Comparison of ENCODE assay signal across 17 cellular contexts in the genomic region with DNA sequence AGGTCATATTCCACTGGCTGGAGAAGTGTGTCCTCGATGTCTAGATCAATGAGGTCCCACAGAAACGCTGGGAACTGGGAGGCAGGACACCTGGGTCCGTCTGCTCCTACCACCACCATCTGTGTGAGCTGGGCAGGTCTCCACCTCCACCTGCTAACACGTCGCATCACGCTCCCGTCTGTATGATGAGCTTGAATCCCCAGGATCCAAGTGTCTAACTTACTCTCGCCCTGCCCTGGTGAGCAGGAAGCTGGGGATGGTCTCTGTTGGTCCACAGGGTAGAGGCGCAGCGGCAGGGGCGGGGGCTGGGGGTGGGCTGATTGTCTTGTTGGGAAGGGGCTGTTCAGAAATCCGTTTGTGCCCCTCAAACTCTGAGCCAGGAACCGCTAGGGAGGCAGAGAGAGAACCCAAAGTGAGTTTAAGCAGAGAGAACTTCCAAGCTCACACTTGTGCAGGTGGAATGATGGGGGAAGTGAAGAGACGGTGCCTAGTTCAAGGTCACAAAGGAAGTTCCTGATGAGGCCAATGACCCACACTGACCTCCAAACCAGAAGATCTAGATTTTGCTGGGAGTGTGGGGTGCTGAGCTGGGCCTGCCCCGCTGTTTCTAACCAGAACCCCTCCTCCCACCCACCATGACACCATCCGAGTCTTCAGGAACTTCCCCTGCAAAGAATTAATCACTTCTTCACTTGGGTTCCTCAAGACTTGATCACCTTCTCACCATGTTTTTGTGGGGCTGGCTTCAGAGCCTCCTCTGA. TPM values are rescaled to one million over a fixed set of nuclear protein-coding genes. Genes with fewer than 3 reads are reported as not detected.
DNase-seq lines count a peak whose midpoint lies in the region; ATAC-seq and TF ChIP-seq lines count a peak whose summit lies in the region.
"Had no signal": no experiment of that assay in that cellular context is flagged by ENCODE, and none has a peak within 500 bp of the region (broad histone marks: within the 10 kb centered on the region; RNA-seq: fewer than 3 reads in every experiment).

No MANE protein-coding gene starts in this region.

- H3K9me3 ChIP-seq in CD4-positive, CD25-positive, alpha-beta regulatory T cell (ENCODE audit: control insufficient read depth in 2 of 2, low read length in 2 of 2): no peaks in the 10 kb centered on the region
- no peaks in the 10 kb centered on the region for H3K9me3 ChIP-seq in OCI-LY1 (ENCODE audit: low read length)
- H3K9me3 ChIP-seq: left ventricle myocardium inferior had no signal

- TF ChIP-seq CTCF in OCI-LY1 (IDR thresholded peaks at IDR 0.05; ENCODE audit: low read length): no peak

- intact Hi-C loops in dendritic cell treated with granulocyte-macrophage colony-stimulating factor and Interleukin-4, amounts not matched to agents 40 ng/mL and 50 ng/mL, for 4 days (cut with micrococcal nuclease): no loop called here

- no peak overlapping the region for H3K4me3 ChIP-seq in CD4-positive, CD25-positive, alpha-beta regulatory T cell (ENCODE audit: low read depth, low read length)
- H3K4me3 ChIP-seq in OCI-LY1 (ENCODE audit: low read depth, low read length, poor library complexity, severe bottlenecking): no peak overlapping the region
- H3K4me3 ChIP-seq: left ventricle myocardium inferior, SK-N-MC had no signal

- H3K27ac ChIP-seq in CD4-positive, CD25-positive, alpha-beta regulatory T cell (ENCODE audit: insufficient read depth, low read length, poor library complexity, severe bottlenecking): peak overlapping the region; percentile 42
- H3K27ac ChIP-seq in OCI-LY1 (ENCODE audit: low read depth, low read length, poor library complexity, severe bottlenecking): peak overlapping the region; percentile 30
- H3K27ac ChIP-seq: left ventricle myocardium inferior, SK-N-MC had no signal

- H3K79me2 ChIP-seq in OCI-LY1 (ENCODE audit: insufficient read depth, low read length): no peaks in the 10 kb centered on the region

- H3K27me3 Mint-ChIP-seq in CD4-positive, CD25-positive, alpha-beta regulatory T cell: no peaks in the 10 kb centered on the region
- no peaks in the 10 kb centered on the region for H3K27me3 Mint-ChIP-seq in dendritic cell treated with granulocyte-macrophage colony-stimulating factor and Interleukin-4, amounts not matched to agents 40 ng/mL and 50 ng/mL, for 4 days
- no peaks in the 10 kb centered on the region for H3K27me3 Mint-ChIP-seq in T-helper 2 cell treated with Interferon-gamma antibody and Interleukin-4, amounts not matched to agents 5 μg/mL and 100 μg/mL, for 36 hours (ENCODE audit: low read depth)

- H3K4me1 ChIP-seq in CD4-positive, CD25-positive, alpha-beta regulatory T cell (ENCODE audit: control insufficient read depth, insufficient read depth, low read length, poor library complexity, severe bottlenecking): peaks cover 39% of the 10 kb centered on the region
- H3K4me1 ChIP-seq in OCI-LY1 (ENCODE audit: insufficient read depth, low read length, severe bottlenecking): peaks cover 19% of the 10 kb centered on the region

- no peaks in the 10 kb centered on the region for H3K27me3 ChIP-seq in CD4-positive, CD25-positive, alpha-beta regulatory T cell (ENCODE audit: control insufficient read depth, insufficient read depth, low read length)
- no peaks in the 10 kb centered on the region for H3K27me3 ChIP-seq in OCI-LY1 (ENCODE audit: insufficient read depth, low read length)

- no peak overlapping the region for H2AFZ ChIP-seq in OCI-LY1 (ENCODE audit: low read length)

- no peaks in the 10 kb centered on the region for H4K20me1 ChIP-seq in OCI-LY1 (ENCODE audit: insufficient read depth, low read length)

- no peaks in the 10 kb centered on the region for H3F3A ChIP-seq in OCI-LY1 (ENCODE audit: insufficient read depth, low read length)

- ATAC-seq in CD4-positive, CD25-positive, alpha-beta regulatory T cell (ENCODE audit: low read depth in 2 of 2): no peak
- ATAC-seq in GM21360 (IDR thresholded peaks at IDR 0.05; ENCODE audit: unreplicated experiment): no peak

- no peaks in the 10 kb centered on the region for H3K9me2 ChIP-seq in OCI-LY1 (ENCODE audit: low read depth, low read length)

- DNase-seq in CD4-positive, CD25-positive, alpha-beta regulatory T cell: no peak
- DNase-seq in stimulated activated CD8-positive, alpha-beta memory T cell treated with anti-CD3 and anti-CD28 coated beads, Interleukin-4, amount 100 ng/mL, for 48 hours: peak; percentile 52
- DNase-seq in T-helper 2 cell treated with Interferon-gamma antibody and Interleukin-4, amounts not matched to agents 5 μg/mL and 100 μg/mL, for 36 hours (ENCODE audit: low spot score): no peak
- no peak for DNase-seq in HuH-7.5 (ENCODE audit: low spot score)
- DNase-seq: C1 segment of cervical spinal cord, HFFc6, Karpas-422, left ventricle myocardium inferior, NCI-H1436 treated with DMSO at 0.1 percent for 48 hours, NCI-H446, substantia nigra had no signal

- H3K4me2 ChIP-seq in OCI-LY1 (ENCODE audit: low read length): no peak overlapping the region

- peak overlapping the region; percentile 87 to 91 (median 88) for H3K27ac Mint-ChIP-seq in CD4-positive, CD25-positive, alpha-beta regulatory T cell
- H3K27ac Mint-ChIP-seq in dendritic cell treated with granulocyte-macrophage colony-stimulating factor and Interleukin-4, amounts not matched to agents 40 ng/mL and 50 ng/mL, for 4 days: peak overlapping the region; percentile 32
- no peak overlapping the region for H3K27ac Mint-ChIP-seq in T-helper 2 cell treated with Interferon-gamma antibody and Interleukin-4, amounts not matched to agents 5 μg/mL and 100 μg/mL, for 36 hours

- H3K36me3 ChIP-seq in CD4-positive, CD25-positive, alpha-beta regulatory T cell (ENCODE audit: control insufficient read depth, insufficient read depth, low read length): peaks cover 87% of the 10 kb centered on the region
- H3K36me3 ChIP-seq in OCI-LY1 (ENCODE audit: insufficient read depth, low read length): peaks cover 89% of the 10 kb centered on the region

- peak overlapping the region in 1 of 4 donors; percentile 19 for H3K4me3 Mint-ChIP-seq in CD4-positive, CD25-positive, alpha-beta regulatory T cell
- H3K4me3 Mint-ChIP-seq in dendritic cell treated with granulocyte-macrophage colony-stimulating factor and Interleukin-4, amounts not matched to agents 40 ng/mL and 50 ng/mL, for 4 days: no peak overlapping the region
- no peak overlapping the region for H3K4me3 Mint-ChIP-seq in T-helper 2 cell treated with Interferon-gamma antibody and Interleukin-4, amounts not matched to agents 5 μg/mL and 100 μg/mL, for 36 hours
- H3K4me3 Mint-ChIP-seq: HFFc6 had no signal

- H3K4me1 Mint-ChIP-seq in CD4-positive, CD25-positive, alpha-beta regulatory T cell: peaks cover 11 to 57% (median 28%) of the 10 kb centered on the region in 4 donors
- H3K4me1 Mint-ChIP-seq in dendritic cell treated with granulocyte-macrophage colony-stimulating factor and Interleukin-4, amounts not matched to agents 40 ng/mL and 50 ng/mL, for 4 days (ENCODE audit: low read depth): peaks cover 32% of the 10 kb centered on the region
- peaks cover 31% of the 10 kb centered on the region for H3K4me1 Mint-ChIP-seq in T-helper 2 cell treated with Interferon-gamma antibody and Interleukin-4, amounts not matched to agents 5 μg/mL and 100 μg/mL, for 36 hours (ENCODE audit: low read depth)

- H3K9ac ChIP-seq in OCI-LY1 (ENCODE audit: low read length): no peak overlapping the region

- H3K9me3 Mint-ChIP-seq in CD4-positive, CD25-positive, alpha-beta regulatory T cell: no peaks in the 10 kb centered on the region
- no peaks in the 10 kb centered on the region for H3K9me3 Mint-ChIP-seq in dendritic cell treated with granulocyte-macrophage colony-stimulating factor and Interleukin-4, amounts not matched to agents 40 ng/mL and 50 ng/mL, for 4 days
- H3K9me3 Mint-ChIP-seq in T-helper 2 cell treated with Interferon-gamma antibody and Interleukin-4, amounts not matched to agents 5 μg/mL and 100 μg/mL, for 36 hours: no peaks in the 10 kb centered on the region
- H3K9me3 Mint-ChIP-seq: HFFc6 had no signal

- H3K36me3 Mint-ChIP-seq in CD4-positive, CD25-positive, alpha-beta regulatory T cell: peaks cover 36% of the 10 kb centered on the region
- H3K36me3 Mint-ChIP-seq in dendritic cell treated with granulocyte-macrophage colony-stimulating factor and Interleukin-4, amounts not matched to agents 40 ng/mL and 50 ng/mL, for 4 days (ENCODE audit: low read depth): peaks cover 98% of the 10 kb centered on the region
- H3K36me3 Mint-ChIP-seq in T-helper 2 cell treated with Interferon-gamma antibody and Interleukin-4, amounts not matched to agents 5 μg/mL and 100 μg/mL, for 36 hours (ENCODE audit: low read depth): peaks cover 71% of the 10 kb centered on the region

RNA-seq across cellular contexts. Expression of gene ORM2, which starts 21.1 kb away (rescaled TPM):
- not detected for total RNA-seq in CD4-positive, CD25-positive, alpha-beta regulatory T cell
- not detected for polyA plus RNA-seq in CD4-positive, CD25-positive, alpha-beta regulatory T cell
- total RNA-seq: dermis microvascular lymphatic vessel endothelial cell, HFFc6, left ventricle myocardium inferior had no signal
- polyA plus RNA-seq: neural cell had no signal

RNA-seq across cellular contexts. Expression of gene ORM1, which starts 27.9 kb away (rescaled TPM):
- not detected for total RNA-seq in CD4-positive, CD25-positive, alpha-beta regulatory T cell
- polyA plus RNA-seq in CD4-positive, CD25-positive, alpha-beta regulatory T cell: not detected
- total RNA-seq: dermis microvascular lymphatic vessel endothelial cell, HFFc6, left ventricle myocardium inferior had no signal
- polyA plus RNA-seq: neural cell had no signal

RNA-seq across cellular contexts. Expression of gene AKNA, which starts 37.0 kb away (rescaled TPM):
- 381 TPM for total RNA-seq in CD4-positive, CD25-positive, alpha-beta regulatory T cell
- 10 to 100 TPM; 11.9 to 16.6 (median 14.5) TPM for polyA plus RNA-seq in CD4-positive, CD25-positive, alpha-beta regulatory T cell
